ENCODE assay signal across 10 cellular contexts in genomic region chr17:47620503-47621245, GRCh38. TPM values are rescaled to one million over a fixed set of nuclear protein-coding genes. Genes with fewer than 3 reads are reported as not detected.
DNase-seq lines count a peak whose midpoint lies in the region; ATAC-seq and TF ChIP-seq lines count a peak whose summit lies in the region.
"Had no signal": no experiment of that assay in that cellular context is flagged by ENCODE, and none has a peak within 500 bp of the region (broad histone marks: within the 10 kb centered on the region; RNA-seq: fewer than 3 reads in every experiment).

No MANE protein-coding gene starts in this region.

- no peak for ATAC-seq in CD4-positive, CD25-positive, alpha-beta regulatory T cell (ENCODE audit: low read depth in 2 of 2)
- ATAC-seq in body of pancreas (peak; percentile 56), HG03095 (IDR thresholded peaks at IDR 0.05; ENCODE audit: unreplicated experiment) (no peak)
- ATAC-seq: K562 had no signal

- H3K4me3 Mint-ChIP-seq in CD4-positive, CD25-positive, alpha-beta regulatory T cell: no peak overlapping the region
- H3K4me3 Mint-ChIP-seq in nephron: no peak overlapping the region

- no peak overlapping the region for H3K4me3 ChIP-seq in CD4-positive, CD25-positive, alpha-beta regulatory T cell (ENCODE audit: low read depth, low read length)
- H3K4me3 ChIP-seq in HUES6 (ENCODE audit: low read depth, low read length): no peak overlapping the region
- no peak overlapping the region for H3K4me3 ChIP-seq in body of pancreas
- H3K4me3 ChIP-seq: K562 had no signal

- H3K9me3 Mint-ChIP-seq in CD4-positive, CD25-positive, alpha-beta regulatory T cell: no peaks in the 10 kb centered on the region
- no peaks in the 10 kb centered on the region for H3K9me3 Mint-ChIP-seq in nephron

- H3K27ac ChIP-seq in CD4-positive, CD25-positive, alpha-beta regulatory T cell (ENCODE audit: insufficient read depth, low read length, poor library complexity, severe bottlenecking): no peak overlapping the region
- H3K27ac ChIP-seq in HUES6 (ENCODE audit: low read depth, low read length) (peak overlapping the region; percentile 21; the same call in 1 of the 2 replicates), body of pancreas (peak overlapping the region in 3 of 4 donors; percentile 3 to 58 (median 33))

- no peaks in the 10 kb centered on the region for H3K4me1 ChIP-seq in CD4-positive, CD25-positive, alpha-beta regulatory T cell (ENCODE audit: control insufficient read depth, insufficient read depth, low read length, poor library complexity, severe bottlenecking)
- H3K4me1 ChIP-seq in HUES6 (ENCODE audit: control insufficient read depth, insufficient read depth, low read length) (peaks cover 17% of the 10 kb centered on the region), body of pancreas (peaks cover 24% of the 10 kb centered on the region)

- DNase-seq in CD4-positive, CD25-positive, alpha-beta regulatory T cell: peak in 1 of 3 donors; percentile 36
- DNase-seq in body of pancreas (no peak), superior temporal gyrus (ENCODE audit: extremely low spot score) (no peak), D341Med (ENCODE audit: low spot score) (no peak), mesenteric fat pad (ENCODE audit: low spot score) (no peak)
- DNase-seq: activated CD4-positive, CD25-positive, alpha-beta regulatory T cell had no signal

- H3K27ac Mint-ChIP-seq in CD4-positive, CD25-positive, alpha-beta regulatory T cell: peak overlapping the region; percentile 0 to 76 (median 66)
- peak overlapping the region; percentile 76 to 95 (median 92) for H3K27ac Mint-ChIP-seq in nephron

- H3K9me3 ChIP-seq in CD4-positive, CD25-positive, alpha-beta regulatory T cell (ENCODE audit: control insufficient read depth in 2 of 2, low read length in 2 of 2): no peaks in the 10 kb centered on the region
- H3K9me3 ChIP-seq in HUES6 (ENCODE audit: control insufficient read depth, insufficient read depth, low read depth, low read length) (no peaks in the 10 kb centered on the region), body of pancreas (no peaks in the 10 kb centered on the region)

- WGBS in body of pancreas, 2 donors: 56 to 58% methylated on average over 3 of the region's 3 CpGs

- intact Hi-C loops in body of pancreas (cut with DNase I): no loop called here

- no peaks in the 10 kb centered on the region for H3K27me3 ChIP-seq in CD4-positive, CD25-positive, alpha-beta regulatory T cell (ENCODE audit: control insufficient read depth, insufficient read depth, low read length)
- H3K27me3 ChIP-seq in HUES6 (ENCODE audit: control insufficient read depth, insufficient read depth, low read length) (no peaks in the 10 kb centered on the region), body of pancreas (no peaks in the 10 kb centered on the region)

- TF ChIP-seq CTCF in body of pancreas (IDR thresholded peaks at IDR 0.05) (no peak), nephron (IDR thresholded peaks at IDR 0.05; ENCODE audit: unreplicated experiment in 3 of 3) (no peak)

- H3K9ac ChIP-seq in HUES6 (ENCODE audit: low read length): no peak overlapping the region

- no peaks in the 10 kb centered on the region for H3K27me3 Mint-ChIP-seq in CD4-positive, CD25-positive, alpha-beta regulatory T cell
- H3K27me3 Mint-ChIP-seq in nephron (ENCODE audit: low read depth): no peaks in the 10 kb centered on the region

- peaks cover 37% of the 10 kb centered on the region for H3K36me3 Mint-ChIP-seq in CD4-positive, CD25-positive, alpha-beta regulatory T cell
- H3K36me3 Mint-ChIP-seq in nephron (ENCODE audit: low read depth): peaks cover 55% of the 10 kb centered on the region

- peaks cover 52% of the 10 kb centered on the region for H3K36me3 ChIP-seq in CD4-positive, CD25-positive, alpha-beta regulatory T cell (ENCODE audit: control insufficient read depth, insufficient read depth, low read length)
- peaks cover 54% of the 10 kb centered on the region for H3K36me3 ChIP-seq in HUES6 (ENCODE audit: control insufficient read depth, insufficient read depth, low read length)
- H3K36me3 ChIP-seq in body of pancreas (replicated peaks in 1 of 2; ENCODE audit: insufficient read depth in 1 of 2, low read depth in 2 of 2): peaks cover 7 to 8% of the 10 kb centered on the region in 2 donors

- H3K4me1 Mint-ChIP-seq in CD4-positive, CD25-positive, alpha-beta regulatory T cell: peaks cover 4 to 13% (median 8%) of the 10 kb centered on the region in 4 donors
- H3K4me1 Mint-ChIP-seq in nephron: peaks cover 23% of the 10 kb centered on the region

- TF ChIP-seq POLR2A in body of pancreas (IDR thresholded peaks at IDR 0.05): no peak

RNA-seq across cellular contexts. Expression of gene KPNB1, which starts 29.0 kb away (rescaled TPM):
- total RNA-seq in CD4-positive, CD25-positive, alpha-beta regulatory T cell: 242 TPM
- polyA plus RNA-seq in CD4-positive, CD25-positive, alpha-beta regulatory T cell: 10 to 100 TPM; 20.4 to 27.2 (median 23.3) TPM
- 100 to 1,000 TPM in 1 of 2 donors, 10 to 100 TPM in 1; 73.4 to 137 TPM for total RNA-seq in body of pancreas
- total RNA-seq in mesenteric fat pad: 276 TPM
